In genomic region chrX:136616987-136617685, GRCh38 we compare ENCODE assay signal across 9 cellular contexts. TPM values are rescaled to one million over a fixed set of nuclear protein-coding genes. Genes with fewer than 3 reads are reported as not detected.
DNase-seq lines count a peak whose midpoint lies in the region; ATAC-seq, FAIRE-seq and TF ChIP-seq lines count a peak whose summit lies in the region.
"Had no signal": no experiment of that assay in that cellular context is flagged by ENCODE, and none has a peak within 500 bp of the region (broad histone marks: within the 10 kb centered on the region; RNA-seq: fewer than 3 reads in every experiment).

No MANE protein-coding gene starts in this region.

- H3K27ac ChIP-seq in GM12878 (ENCODE audit: control insufficient read depth, insufficient read depth), result peak overlapping the region; percentile 20; the same call in 1 of the 2 replicates
- H3K27ac ChIP-seq: esophagus squamous epithelium had no signal

- CTCF ChIA-PET in GM12878 (lab: Yijun Ruan, JAX), result interaction anchor here (0.9 to 2.3 kb wide), 5 partner anchors 9 to 117 kb away, joined by 3 to 13 read pairs (median 3); no protein-coding TSS in a partner anchor

- POLR2A ChIA-PET in GM12878 (lab: Charles Lee), result interaction anchor here (0.6 to 1.4 kb wide), 5 partner anchors 8 to 57 kb away, joined by 3 to 4 read pairs (median 4); no protein-coding TSS in a partner anchor

- peak overlapping the region; percentile 64 for H2AFZ ChIP-seq in GM12878 (ENCODE audit: control insufficient read depth, low read depth, low read length)

- no peaks in the 10 kb centered on the region for H3K79me2 ChIP-seq in GM12878 (ENCODE audit: control insufficient read depth, insufficient read depth, low read length)

- BruUV-seq in GM12878 (replicated peaks; lab: Mats Ljungman, UMichigan), result TSS peak; percentile 79

- H3K9me3 ChIP-seq in GM12878 (replicated peaks; ENCODE audit: control insufficient read depth, insufficient read depth, low read length), result no peaks in the 10 kb centered on the region
- H3K9me3 ChIP-seq: esophagus squamous epithelium had no signal

- no peak for TF ChIP-seq RAD21 in GM12878 (IDR thresholded peaks at IDR 0.05; ENCODE audit: insufficient read depth, low read depth, low read length)

- RAD21 ChIA-PET in GM12878 (lab: Charles Lee; ENCODE audit: unreplicated experiment), result interaction anchor here (0.6 to 1.8 kb wide), 7 partner anchors 9 to 451 kb away, joined by 3 to 8 read pairs (median 3); no protein-coding TSS in a partner anchor

- no peak for TF ChIP-seq POLR2A in GM12878 (IDR thresholded peaks at IDR 0.05; ENCODE audit: low read depth, low read length)

- no peaks in the 10 kb centered on the region for H3K36me3 ChIP-seq in GM12878 (ENCODE audit: control insufficient read depth in 2 of 2, insufficient read depth in 2 of 2, low read length in 1 of 2)
- H3K36me3 ChIP-seq: esophagus squamous epithelium had no signal

- H3K4me1 ChIP-seq in GM12878 (ENCODE audit: control insufficient read depth, insufficient read depth, low read length), result peaks cover 5% of the 10 kb centered on the region; the same call in 1 of the 2 replicates
- H3K4me1 ChIP-seq: esophagus squamous epithelium had no signal

- in situ Hi-C loops in GM12878 (cut with MboI), result no loop called here

- no peak for FAIRE-seq in GM12878 (lab: Jason Lieb, UNC)

- TF ChIP-seq EP300 in GM12878 (IDR thresholded peaks at IDR 0.05; ENCODE audit: borderline replicate concordance in 1 of 2, control insufficient read depth in 1 of 2, low read depth in 2 of 2, low read length in 2 of 2), result no peak

- H4K20me1 ChIP-seq in GM12878 (ENCODE audit: control insufficient read depth, insufficient read depth), result no peaks in the 10 kb centered on the region

- TF ChIP-seq CTCF in GM12878 (IDR thresholded peaks at IDR 0.05 in 2 of 3, conservative IDR thresholded peaks at IDR 0.05 in 1 of 3; ENCODE audit: control insufficient read depth in 2 of 3, extremely low read depth in 1 of 3, insufficient read depth in 1 of 3, low read depth in 3 of 3, low read length in 3 of 3), result no peak

- DNase-seq in GM12878 (ENCODE audit: low read depth, low spot score) (no peak), mucosa of gallbladder (ENCODE audit: low spot score) (no peak), cardiac septum (ENCODE audit: low spot score) (no peak)
- DNase-seq: esophagus squamous epithelium had no signal

- 34% methylated on average over 6 of the region's 6 CpGs for WGBS in GM12878 (ENCODE audit: insufficient coverage, insufficient replicate concordance, low lambda C conversion rate, missing lambda C conversion rate)

- intact Hi-C loops in GM12878 (cut with micrococcal nuclease; ENCODE audit: unreplicated experiment) (no loop called here), cardiac septum (cut with DNase I) (no loop called here)

- H3K4me3 ChIP-seq in GM12878, result no peak overlapping the region
- H3K4me3 ChIP-seq: esophagus squamous epithelium had no signal

- ATAC-seq in GM18520 (IDR thresholded peaks at IDR 0.05; ENCODE audit: unreplicated experiment), result peak; percentile 84
- ATAC-seq in GM21390 (IDR thresholded peaks at IDR 0.05; ENCODE audit: unreplicated experiment), result peak; percentile 90
- ATAC-seq in HG03342 (IDR thresholded peaks at IDR 0.05; ENCODE audit: unreplicated experiment), result peak; percentile 96
- peak; percentile 97 for ATAC-seq in GM12878
- ATAC-seq in GM19452 (IDR thresholded peaks at IDR 0.05; ENCODE audit: unreplicated experiment), result no peak
- ATAC-seq: Panc1 had no signal

- no peak overlapping the region for H3K9ac ChIP-seq in GM12878 (ENCODE audit: control insufficient read depth, insufficient read depth, low read length)

- no peaks in the 10 kb centered on the region for H3K27me3 ChIP-seq in GM12878 (replicated peaks in 1 of 2; ENCODE audit: control insufficient read depth in 2 of 2, insufficient read depth in 2 of 2, low read length in 1 of 2)
- H3K27me3 ChIP-seq: esophagus squamous epithelium had no signal

- SMC1A ChIA-PET in GM12878 (lab: Charles Lee; ENCODE audit: uncharacterized antibody, unreplicated experiment), result interaction anchor here (0.8 to 4.2 kb wide), 7 partner anchors 9 to 78 kb away, joined by 3 to 24 read pairs (median 5); no protein-coding TSS in a partner anchor

- H3K4me2 ChIP-seq in GM12878 (ENCODE audit: control insufficient read depth, insufficient read depth), result peak overlapping the region; percentile 39; the same call in 1 of the 2 replicates

TF ChIP-seq in GM12878, 131 proteins besides CTCF, POLR2A, EP300 and RAD21:
- TF ChIP-seq RAD51 (IDR thresholded peaks at IDR 0.05) (no peak), JUNB (IDR thresholded peaks at IDR 0.05) (peak; percentile 41), RUNX3 (IDR thresholded peaks at IDR 0.05; ENCODE audit: low read length) (peak; percentile 50; the same call in 1 of the 2 replicates)

RNA-seq across cellular contexts. Expression of gene CD40LG, which starts 30.8 kb away (rescaled TPM):
- total RNA-seq in GM12878 (2013; cell fraction: nucleolus; rRNA removed), result not detected in 2 replicates
- total RNA-seq in GM12878 (2014; rRNA removed) (not detected in 2 replicates), GM12878 (2014; rRNA removed; fragmentation: Illumina TruSeq; extraction: Trizol) (not detected in 2 replicates), GM12878 (2021) (0.11 and 0.21 TPM in 2 replicates), mucosa of gallbladder (2.1 TPM), cardiac septum (not detected)
- not detected for polyA plus RNA-seq in GM12878 (2011; ENCODE audit: low read depth)
- polyA plus RNA-seq in GM12878 (2011; rRNA removed) (not detected in 2 replicates), GM12878 (2014; fragmentation: Illumina TruSeq; extraction: Trizol) (0.04 and 0.21 TPM in 2 replicates), GM12878 (2014; fragmentation: Nextera tagmentation; extraction: Ambion mirVana) (not detected), GM12878 (2014; rRNA removed) (0.05 TPM in 1 of 2 replicates, not detected in the other), GM12878 (2016; fragmentation: Nextera tagmentation; extraction: Ambion mirVana) (under 1 TPM in 1 of 2 experiments, not detected in 1; 0.18 TPM)
- polyA plus RNA-seq in GM12878 (2011; cell fraction: cytosol; rRNA removed), result not detected in 2 replicates
- polyA plus RNA-seq in GM12878 (2011; cell fraction: nucleus; rRNA removed), result not detected in 2 replicates
- polyA plus RNA-seq in GM12878 (2012), result not detected in 2 replicates
- polyA minus RNA-seq in GM12878 (2011; rRNA and poly(A)+ RNA removed), result 0.10 TPM in 1 of 2 replicates, not detected in the other
- not detected in 2 replicates for polyA minus RNA-seq in GM12878 (2011; cell fraction: cytosol; rRNA and poly(A)+ RNA removed)
- polyA minus RNA-seq in GM12878 (2011; cell fraction: nucleus; rRNA and poly(A)+ RNA removed), result not detected in 2 replicates
